In genomic region chr3:24069045-24069444, GRCh38 we compare ENCODE assay signal across 12 cellular contexts.
DNase-seq lines count a peak whose midpoint lies in the region; ATAC-seq, FAIRE-seq and TF ChIP-seq lines count a peak whose summit lies in the region.
"Had no signal": no experiment of that assay in that cellular context is flagged by ENCODE, and none has a peak within 500 bp of the region (broad histone marks: within the 10 kb centered on the region; RNA-seq: fewer than 3 reads in every experiment).

No MANE protein-coding gene starts in this region.

- H3K27ac Mint-ChIP-seq in type B pancreatic cell, result no peak overlapping the region
- H3K27ac Mint-ChIP-seq: CD4-positive, CD25-positive, alpha-beta regulatory T cell; mesothelial cell of epicardium had no signal

- ATAC-seq in heart left ventricle (peak in 1 of 4 donors; percentile 42), right cardiac atrium (no peak), HG03521 (IDR thresholded peaks at IDR 0.05; ENCODE audit: unreplicated experiment) (no peak)

- peak in 1 of 5 donors; percentile 31 for DNase-seq in heart left ventricle
- no peak for DNase-seq in right cardiac atrium
- DNase-seq in fibroblast of villous mesenchyme (ENCODE audit: low read depth), result peak; percentile 76
- no peak for DNase-seq in type B pancreatic cell (ENCODE audit: extremely low spot score, unreplicated experiment)
- DNase-seq in activated T-cell treated with anti-CD3 and anti-CD28 coated beads, Interleukin-2, amount 50 U/mL, for 1 hour, result no peak
- no peak for DNase-seq in GM12891 (ENCODE audit: insufficient read length, low spot score)
- DNase-seq: activated CD4-positive, alpha-beta T cell treated with anti-CD3 and anti-CD28 coated beads, Interleukin-2, amount 50 U/mL, for 48 hours; CD4-positive, CD25-positive, alpha-beta regulatory T cell had no signal

- intact Hi-C loops in heart left ventricle (cut with DNase I) (loop anchor here in 4 of 10 donors (2.0 to 10.0 kb wide), 3 partner anchors 166 to 170 kb away; no protein-coding TSS in a partner anchor), right cardiac atrium (cut with DNase I) (no loop called here)

- H3K36me3 ChIP-seq in heart left ventricle (no peaks in the 10 kb centered on the region), OCI-LY3 (replicated peaks; ENCODE audit: low read depth, low read length) (no peaks in the 10 kb centered on the region)
- H3K36me3 ChIP-seq: SJSA1 had no signal

- no peak overlapping the region for H3K4me3 ChIP-seq in heart left ventricle
- no peak overlapping the region for H3K4me3 ChIP-seq in right cardiac atrium (ENCODE audit: low read length)
- H3K4me3 ChIP-seq in OCI-LY3 (ENCODE audit: low read length), result no peak overlapping the region
- no peak overlapping the region for H3K4me3 ChIP-seq in fibroblast of villous mesenchyme (ENCODE audit: low read depth, low read length)
- H3K4me3 ChIP-seq: SJSA1 had no signal

- no peaks in the 10 kb centered on the region for H3K4me1 Mint-ChIP-seq in type B pancreatic cell (ENCODE audit: unreplicated experiment)
- H3K4me1 Mint-ChIP-seq: CD4-positive, CD25-positive, alpha-beta regulatory T cell; mesothelial cell of epicardium had no signal

- H3K27me3 Mint-ChIP-seq in type B pancreatic cell, result no peaks in the 10 kb centered on the region
- H3K27me3 Mint-ChIP-seq: CD4-positive, CD25-positive, alpha-beta regulatory T cell had no signal

- no peak overlapping the region for H3K4me2 ChIP-seq in OCI-LY3 (ENCODE audit: low read length)

- FAIRE-seq in GM12891 (lab: Jason Lieb, UNC), result no peak

- H3K27ac ChIP-seq in heart left ventricle (no peak overlapping the region), right cardiac atrium (ENCODE audit: low read length) (no peak overlapping the region), OCI-LY3 (ENCODE audit: low read length) (no peak overlapping the region)
- H3K27ac ChIP-seq: SJSA1 had no signal

- H2AFZ ChIP-seq in OCI-LY3 (ENCODE audit: low read depth, low read length), result no peak overlapping the region

- no peaks in the 10 kb centered on the region for H3K4me1 ChIP-seq in heart left ventricle
- no peaks in the 10 kb centered on the region for H3K4me1 ChIP-seq in right cardiac atrium (ENCODE audit: control insufficient read depth, insufficient read depth, low read length)
- H3K4me1 ChIP-seq in OCI-LY3 (ENCODE audit: low read length), result no peaks in the 10 kb centered on the region
- H3K4me1 ChIP-seq: SJSA1 had no signal

- H3K9me3 ChIP-seq in heart left ventricle (no peaks in the 10 kb centered on the region), right cardiac atrium (ENCODE audit: control insufficient read depth, low read length) (no peaks in the 10 kb centered on the region), OCI-LY3 (ENCODE audit: insufficient read depth, low read length) (no peaks in the 10 kb centered on the region)
- H3K9me3 ChIP-seq: SJSA1 had no signal

- TF ChIP-seq CTCF in heart left ventricle (IDR thresholded peaks at IDR 0.05) (peak in 10 of 12 donors; percentile 22 to 50 (median 40)), OCI-LY3 (IDR thresholded peaks at IDR 0.05; ENCODE audit: low read depth, low read length) (peak; percentile 23; the same call in 1 of the 2 replicates), fibroblast of villous mesenchyme (IDR thresholded peaks at IDR 0.05; ENCODE audit: insufficient read depth, low read depth, low read length) (peak; percentile 21), type B pancreatic cell (conservative IDR thresholded peaks at IDR 0.05) (peak; percentile 45)

- WGBS in heart left ventricle, 4 donors, result 51 to 69% (median 57%) methylated on average over 2 of the region's 2 CpGs
- WGBS in right cardiac atrium, result 64% methylated on average over 2 of the region's 2 CpGs

- H4K20me1 ChIP-seq in OCI-LY3 (ENCODE audit: insufficient read depth, low read length), result no peaks in the 10 kb centered on the region

- no peaks in the 10 kb centered on the region for H3K9me3 Mint-ChIP-seq in type B pancreatic cell

- TF ChIP-seq POLR2A in heart left ventricle (IDR thresholded peaks at IDR 0.05) (no peak), GM12891 (IDR thresholded peaks at IDR 0.05; ENCODE audit: low read depth, low read length) (no peak)

- no peak overlapping the region for H3K4me3 Mint-ChIP-seq in type B pancreatic cell
- H3K4me3 Mint-ChIP-seq: CD4-positive, CD25-positive, alpha-beta regulatory T cell; mesothelial cell of epicardium had no signal

- H3K27me3 ChIP-seq in heart left ventricle, result no peaks in the 10 kb centered on the region
- no peaks in the 10 kb centered on the region for H3K27me3 ChIP-seq in right cardiac atrium (ENCODE audit: control insufficient read depth, insufficient read depth)
- H3K27me3 ChIP-seq in OCI-LY3 (ENCODE audit: low read depth, low read length), result no peaks in the 10 kb centered on the region
- H3K27me3 ChIP-seq: SJSA1 had no signal

- H3K9ac ChIP-seq in OCI-LY3 (ENCODE audit: low read length), result no peak overlapping the region

- H3K36me3 Mint-ChIP-seq in type B pancreatic cell, result no peaks in the 10 kb centered on the region
- H3K36me3 Mint-ChIP-seq: CD4-positive, CD25-positive, alpha-beta regulatory T cell; mesothelial cell of epicardium had no signal

- H3K79me2 ChIP-seq in OCI-LY3 (ENCODE audit: low read length), result no peaks in the 10 kb centered on the region

TF ChIP-seq in GM12891, 5 proteins besides CTCF, POLR2A, EP300 and RAD21:
- TF ChIP-seq PAX5 (IDR thresholded peaks at IDR 0.05; ENCODE audit: insufficient read depth, low read length, severe bottlenecking) (no peak), TAF1 (IDR thresholded peaks at IDR 0.05; ENCODE audit: low read depth, low read length) (no peak), POLR2AphosphoS5 (IDR thresholded peaks at IDR 0.05; ENCODE audit: low read depth, low read length) (no peak), SPI1 (IDR thresholded peaks at IDR 0.05; ENCODE audit: low read depth, low read length) (no peak), POU2F2 (IDR thresholded peaks at IDR 0.05; ENCODE audit: low read depth, low read length) (no peak)
